9 cellular contexts compared by ENCODE assay signal in genomic region chrX:154380787-154381186, GRCh38. TPM values are rescaled to one million over a fixed set of nuclear protein-coding genes. Genes with fewer than 3 reads are reported as not detected.
DNase-seq lines count a peak whose midpoint lies in the region; ATAC-seq and TF ChIP-seq lines count a peak whose summit lies in the region.
"Had no signal": no experiment of that assay in that cellular context is flagged by ENCODE, and none has a peak within 500 bp of the region (broad histone marks: within the 10 kb centered on the region; RNA-seq: fewer than 3 reads in every experiment).

No MANE protein-coding gene starts in this region.

- H3K9me3 ChIP-seq in CD4-positive, CD25-positive, alpha-beta regulatory T cell (ENCODE audit: control insufficient read depth in 2 of 2, low read length in 2 of 2) = no peaks in the 10 kb centered on the region
- H3K9me3 ChIP-seq in MM.1S (replicated peaks; ENCODE audit: insufficient read depth, low read length) (no peaks in the 10 kb centered on the region), neuronal stem cell (replicated peaks in 1 of 2; ENCODE audit: control insufficient read depth in 2 of 2, insufficient read depth in 1 of 2, low read depth in 1 of 2, low read length in 2 of 2) (no peaks in the 10 kb centered on the region)

- H3K9me3 Mint-ChIP-seq in CD4-positive, CD25-positive, alpha-beta regulatory T cell = peaks cover 0 to 3% (median 0%) of the 10 kb centered on the region in 7 donors
- H3K9me3 Mint-ChIP-seq in effector memory CD8-positive, alpha-beta T cell = no peaks in the 10 kb centered on the region

- H3K36me3 Mint-ChIP-seq in CD4-positive, CD25-positive, alpha-beta regulatory T cell = no peaks in the 10 kb centered on the region
- H3K36me3 Mint-ChIP-seq in effector memory CD8-positive, alpha-beta T cell (ENCODE audit: insufficient read depth) = peaks cover 47% of the 10 kb centered on the region

- peaks cover 0 to 24% (median under 1%) of the 10 kb centered on the region in 4 donors for H3K4me1 Mint-ChIP-seq in CD4-positive, CD25-positive, alpha-beta regulatory T cell
- peaks cover 12% of the 10 kb centered on the region in 2 donors for H3K4me1 Mint-ChIP-seq in effector memory CD8-positive, alpha-beta T cell (ENCODE audit: low read depth in 2 of 2)

- H3K9me2 ChIP-seq in MM.1S (replicated peaks; ENCODE audit: insufficient read depth, low read length) = no peaks in the 10 kb centered on the region

- no peak overlapping the region for H3K4ac ChIP-seq in neuronal stem cell (ENCODE audit: low read length)

- no peak overlapping the region for H2BK12ac ChIP-seq in neuronal stem cell (ENCODE audit: low read length)

- peaks cover 25% of the 10 kb centered on the region for H3K4me1 ChIP-seq in CD4-positive, CD25-positive, alpha-beta regulatory T cell (ENCODE audit: control insufficient read depth, insufficient read depth, low read length, poor library complexity, severe bottlenecking)
- H3K4me1 ChIP-seq in MM.1S (ENCODE audit: low read length) (no peaks in the 10 kb centered on the region), neuronal stem cell (ENCODE audit: control insufficient read depth in 2 of 2, insufficient read depth in 1 of 2, low read depth in 1 of 2, low read length in 2 of 2) (peaks cover 10 to 18% of the 10 kb centered on the region in 2 donors)

- no peak for TF ChIP-seq CTCF in MM.1S (IDR thresholded peaks at IDR 0.05; ENCODE audit: low read length)

- H3K79me1 ChIP-seq in neuronal stem cell (ENCODE audit: low read depth, low read length) = no peaks in the 10 kb centered on the region

- H3K14ac ChIP-seq in neuronal stem cell (ENCODE audit: low read length) = no peak overlapping the region

- no peak overlapping the region for H2BK15ac ChIP-seq in neuronal stem cell (ENCODE audit: low read length)

- DNase-seq in CD4-positive, CD25-positive, alpha-beta regulatory T cell = no peak
- DNase-seq in MM.1S = no peak
- DNase-seq in effector memory CD8-positive, alpha-beta T cell = no peak
- no peak for DNase-seq in neuronal stem cell (ENCODE audit: low spot score)
- no peak for DNase-seq in middle frontal gyrus (ENCODE audit: extremely low spot score, low spot score)
- no peak for DNase-seq in midbrain (lab: John Stamatoyannopoulos, UW)
- no peak for DNase-seq in AML-193 (lab: John Stamatoyannopoulos, UW)
- DNase-seq: NCI-H2171 had no signal

- H4K8ac ChIP-seq in neuronal stem cell (ENCODE audit: low read depth, low read length) = no peak overlapping the region

- H3K27ac ChIP-seq in CD4-positive, CD25-positive, alpha-beta regulatory T cell (ENCODE audit: insufficient read depth, low read length, poor library complexity, severe bottlenecking) = peak overlapping the region; percentile 98
- no peak overlapping the region for H3K27ac ChIP-seq in MM.1S (ENCODE audit: low read length)
- H3K27ac ChIP-seq in neuronal stem cell (replicated peaks; ENCODE audit: low read length) = no peak overlapping the region

- H3K4me3 Mint-ChIP-seq in CD4-positive, CD25-positive, alpha-beta regulatory T cell = peak overlapping the region; percentile 83 to 98 (median 91)
- peak overlapping the region; percentile 79 to 82 for H3K4me3 Mint-ChIP-seq in effector memory CD8-positive, alpha-beta T cell

- no peak overlapping the region for H4K91ac ChIP-seq in neuronal stem cell (ENCODE audit: low read depth, low read length, poor library complexity)

- peaks cover 4% of the 10 kb centered on the region; the same call in 1 of the 2 replicates for H3F3A ChIP-seq in MM.1S (ENCODE audit: insufficient read depth, low read length)

- H3K79me2 ChIP-seq in MM.1S (ENCODE audit: low read length) = peaks cover 19% of the 10 kb centered on the region

- no peaks in the 10 kb centered on the region for H3K27me3 ChIP-seq in CD4-positive, CD25-positive, alpha-beta regulatory T cell (ENCODE audit: control insufficient read depth, insufficient read depth, low read length)
- H3K27me3 ChIP-seq in MM.1S (replicated peaks; ENCODE audit: insufficient read depth, low read length) = no peaks in the 10 kb centered on the region
- no peaks in the 10 kb centered on the region for H3K27me3 ChIP-seq in neuronal stem cell (ENCODE audit: control insufficient read depth in 3 of 3, insufficient read depth in 3 of 3, low read depth in 1 of 3, low read length in 3 of 3)

- H2AFZ ChIP-seq in MM.1S (ENCODE audit: low read length) (no peak overlapping the region), neuronal stem cell (ENCODE audit: low read length) (no peak overlapping the region)

- no peak overlapping the region for H3K4me3 ChIP-seq in CD4-positive, CD25-positive, alpha-beta regulatory T cell (ENCODE audit: low read depth, low read length)
- H3K4me3 ChIP-seq in MM.1S (ENCODE audit: low read length) (no peak overlapping the region), neuronal stem cell (ENCODE audit: low read length in 2 of 2) (peak overlapping the region in 1 of 2 donors; percentile 86)

- peaks cover 4% of the 10 kb centered on the region for H3K36me3 ChIP-seq in CD4-positive, CD25-positive, alpha-beta regulatory T cell (ENCODE audit: control insufficient read depth, insufficient read depth, low read length)
- H3K36me3 ChIP-seq in MM.1S (replicated peaks; ENCODE audit: insufficient read depth, low read length) (no peaks in the 10 kb centered on the region), neuronal stem cell (replicated peaks in 1 of 2; ENCODE audit: control insufficient read depth in 2 of 2, insufficient read depth in 2 of 2, low read length in 2 of 2) (peaks cover 0 to 22% of the 10 kb centered on the region in 2 donors)

- H4K20me1 ChIP-seq in MM.1S (ENCODE audit: insufficient read depth, low read length) = no peaks in the 10 kb centered on the region

- WGBS in neuronal stem cell (ENCODE audit: extremely low coverage in 2 of 2, insufficient read length in 2 of 2, insufficient replicate concordance in 1 of 2), 2 donors = no CpG with 5 or more reads among the region's 14 CpGs

- H3K23ac ChIP-seq in neuronal stem cell (ENCODE audit: low read depth, low read length, poor library complexity) = no peak overlapping the region

- H2AK5ac ChIP-seq in neuronal stem cell (ENCODE audit: low read depth, low read length) = no peak overlapping the region

- H2BK120ac ChIP-seq in neuronal stem cell (ENCODE audit: low read depth, low read length) = no peak overlapping the region

- H2BK5ac ChIP-seq in neuronal stem cell (ENCODE audit: low read length) = no peak overlapping the region

- H3K27ac Mint-ChIP-seq in CD4-positive, CD25-positive, alpha-beta regulatory T cell = peak overlapping the region; percentile 85 to 92 (median 91)
- peak overlapping the region; percentile 93 to 96 for H3K27ac Mint-ChIP-seq in effector memory CD8-positive, alpha-beta T cell

- H3K27me3 Mint-ChIP-seq in CD4-positive, CD25-positive, alpha-beta regulatory T cell = no peaks in the 10 kb centered on the region
- no peaks in the 10 kb centered on the region for H3K27me3 Mint-ChIP-seq in effector memory CD8-positive, alpha-beta T cell

- H3K4me2 ChIP-seq in MM.1S (ENCODE audit: low read depth, low read length) = peak overlapping the region; percentile 67; the same call in 1 of the 2 replicates
- peak overlapping the region; percentile 18 for H3K4me2 ChIP-seq in neuronal stem cell (ENCODE audit: insufficient read depth, low read length, poor library complexity, severe bottlenecking)

- H3K9ac ChIP-seq in MM.1S (ENCODE audit: low read length) = no peak overlapping the region
- no peak overlapping the region for H3K9ac ChIP-seq in neuronal stem cell (ENCODE audit: low read depth, low read length, poor library complexity)

- H3K18ac ChIP-seq in neuronal stem cell (ENCODE audit: low read length) = no peak overlapping the region

- no peak for ATAC-seq in CD4-positive, CD25-positive, alpha-beta regulatory T cell (ENCODE audit: low read depth in 2 of 2)
- no peak for ATAC-seq in effector memory CD8-positive, alpha-beta T cell (replicated peaks)
- ATAC-seq in HG03097 (IDR thresholded peaks at IDR 0.05; ENCODE audit: low FRiP score, unreplicated experiment) = no peak

RNA-seq across cellular contexts. Expression of gene EMD, which starts 1.7 kb away (rescaled TPM):
- total RNA-seq in CD4-positive, CD25-positive, alpha-beta regulatory T cell = 133 TPM
- polyA plus RNA-seq in CD4-positive, CD25-positive, alpha-beta regulatory T cell = 10 to 100 TPM; 31.8 to 44.0 (median 34.6) TPM
- 55.3 TPM for polyA plus RNA-seq in neuronal stem cell (2013, experiment 1 of 2)
- polyA plus RNA-seq in neuronal stem cell (2013, experiment 2 of 2) = 56.6 TPM

RNA-seq across cellular contexts. Expression of gene FLNA, which starts 6.4 kb away (rescaled TPM):
- total RNA-seq in CD4-positive, CD25-positive, alpha-beta regulatory T cell = 1,918 TPM
- 100 to 1,000 TPM; 219 to 283 (median 250) TPM for polyA plus RNA-seq in CD4-positive, CD25-positive, alpha-beta regulatory T cell
- polyA plus RNA-seq in neuronal stem cell (2013, experiment 1 of 2) = 215 TPM
- 217 TPM for polyA plus RNA-seq in neuronal stem cell (2013, experiment 2 of 2)

RNA-seq across cellular contexts. Expression of gene RPL10, which starts 17.4 kb away (rescaled TPM):
- 4,192 TPM for total RNA-seq in CD4-positive, CD25-positive, alpha-beta regulatory T cell
- 1,000 to 10,000 TPM; 3,877 to 6,073 (median 4,905) TPM for polyA plus RNA-seq in CD4-positive, CD25-positive, alpha-beta regulatory T cell
- polyA plus RNA-seq in neuronal stem cell (2013, experiment 1 of 2) = 4,532 TPM
- polyA plus RNA-seq in neuronal stem cell (2013, experiment 2 of 2) = 4,365 TPM

RNA-seq across cellular contexts. Expression of gene DNASE1L1, which starts 28.3 kb away (rescaled TPM):
- 29.7 TPM for total RNA-seq in CD4-positive, CD25-positive, alpha-beta regulatory T cell
- 10 to 100 TPM; 12.2 to 23.1 (median 19.1) TPM for polyA plus RNA-seq in CD4-positive, CD25-positive, alpha-beta regulatory T cell
- polyA plus RNA-seq in neuronal stem cell (2013, experiment 1 of 2) = 15.4 TPM
- 15.1 TPM for polyA plus RNA-seq in neuronal stem cell (2013, experiment 2 of 2)

RNA-seq across cellular contexts. Expression of gene TAFAZZIN, which starts 30.6 kb away (rescaled TPM):
- total RNA-seq in CD4-positive, CD25-positive, alpha-beta regulatory T cell = 84.2 TPM
- polyA plus RNA-seq in CD4-positive, CD25-positive, alpha-beta regulatory T cell = 10 to 100 TPM; 28.4 to 37.7 (median 34.3) TPM
- polyA plus RNA-seq in neuronal stem cell (2013, experiment 1 of 2) = 26.7 TPM
- polyA plus RNA-seq in neuronal stem cell (2013, experiment 2 of 2) = 28.2 TPM
